18 cellular contexts compared by ENCODE assay signal in the genomic region with DNA sequence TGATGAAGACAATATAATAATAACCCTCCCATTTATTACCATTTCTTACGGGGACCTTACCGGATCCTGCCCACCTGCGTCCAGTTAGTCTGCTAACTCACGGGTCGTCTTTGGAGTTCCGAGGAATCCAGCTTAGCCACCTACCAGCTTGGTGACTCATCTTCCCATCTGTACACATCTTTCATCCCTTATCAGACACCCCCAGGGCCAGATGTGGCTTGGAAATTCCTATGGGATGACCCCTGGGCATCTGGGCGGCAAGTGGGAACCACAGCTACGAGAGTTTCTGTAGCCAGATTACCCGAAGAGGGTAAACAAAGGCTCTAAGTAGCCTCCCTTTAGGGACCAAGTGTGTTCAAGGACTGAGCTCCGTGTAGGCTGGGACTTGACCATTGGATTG.
"Had no signal": no experiment of that assay in that cellular context is flagged by ENCODE, and none has a peak within 500 bp of the region (broad histone marks: within the 10 kb centered on the region; RNA-seq: fewer than 3 reads in every experiment).

No MANE protein-coding gene starts in this region.

- H3K36me3 ChIP-seq: esophagus muscularis mucosa, right atrium auricular region had no signal

- H3K4me3 ChIP-seq: esophagus muscularis mucosa, right atrium auricular region, skin epidermis had no signal

- FAIRE-seq: colon had no signal

- H3K9me3 ChIP-seq: esophagus muscularis mucosa, right atrium auricular region had no signal

- H3K9me3 Mint-ChIP-seq: natural killer cell treated with Interleukin-12 subunit alpha and Interleukin-12 subunit beta and Interleukin-15 and Interleukin-18, amount 100 ng/mL, for 72 hours; type B pancreatic cell had no signal

- H3K4me3 Mint-ChIP-seq: natural killer cell treated with Interleukin-12 subunit alpha and Interleukin-12 subunit beta and Interleukin-15 and Interleukin-18, amount 100 ng/mL, for 72 hours; type B pancreatic cell had no signal

- H3K27me3 Mint-ChIP-seq: natural killer cell treated with Interleukin-12 subunit alpha and Interleukin-12 subunit beta and Interleukin-15 and Interleukin-18, amount 100 ng/mL, for 72 hours; type B pancreatic cell had no signal

- H3K27ac Mint-ChIP-seq: progenitor cell of endocrine pancreas, type B pancreatic cell had no signal

- H3K27ac ChIP-seq: esophagus muscularis mucosa, right atrium auricular region, skin epidermis had no signal

- DNase-seq: activated CD4-positive, alpha-beta T cell treated with anti-CD3 and anti-CD28 coated beads, Interleukin-2, amount 50 U/mL, for 4 hours; activated CD4-positive, CD25-positive, alpha-beta regulatory T cell treated with anti-CD3 and anti-CD28 coated beads, Interleukin-2, amount 50 U/mL, for 72 hours; activated naive CD4-positive, alpha-beta T cell treated with Interleukin-2 at 50 U/mL for 16 hours; activated T-cell treated with anti-CD3 and anti-CD28 coated beads for 4 hours; foreskin fibroblast; glutamatergic neuron; mesendoderm; occipital lobe; stimulated activated CD4-positive, alpha-beta T cell treated with anti-CD3 and anti-CD28 coated beads, Interleukin-4, amount 100 ng/mL, for 4 hours; stimulated activated CD8-positive, alpha-beta memory T cell treated with anti-CD3 and anti-CD28 coated beads, Interleukin-4, amount 100 ng/mL, for 48 hours; stimulated activated naive CD4-positive, alpha-beta T cell treated with Interleukin-2 at 50 U/mL for 16 hours had no signal

- ATAC-seq: natural killer cell treated with Interleukin-12 subunit alpha and Interleukin-12 subunit beta and Interleukin-15 and Interleukin-18, amount 100 ng/mL, for 72 hours had no signal

- H3K36me3 Mint-ChIP-seq: natural killer cell treated with Interleukin-12 subunit alpha and Interleukin-12 subunit beta and Interleukin-15 and Interleukin-18, amount 100 ng/mL, for 72 hours; type B pancreatic cell had no signal

- H3K27me3 ChIP-seq: right atrium auricular region had no signal
